In the genomic region with DNA sequence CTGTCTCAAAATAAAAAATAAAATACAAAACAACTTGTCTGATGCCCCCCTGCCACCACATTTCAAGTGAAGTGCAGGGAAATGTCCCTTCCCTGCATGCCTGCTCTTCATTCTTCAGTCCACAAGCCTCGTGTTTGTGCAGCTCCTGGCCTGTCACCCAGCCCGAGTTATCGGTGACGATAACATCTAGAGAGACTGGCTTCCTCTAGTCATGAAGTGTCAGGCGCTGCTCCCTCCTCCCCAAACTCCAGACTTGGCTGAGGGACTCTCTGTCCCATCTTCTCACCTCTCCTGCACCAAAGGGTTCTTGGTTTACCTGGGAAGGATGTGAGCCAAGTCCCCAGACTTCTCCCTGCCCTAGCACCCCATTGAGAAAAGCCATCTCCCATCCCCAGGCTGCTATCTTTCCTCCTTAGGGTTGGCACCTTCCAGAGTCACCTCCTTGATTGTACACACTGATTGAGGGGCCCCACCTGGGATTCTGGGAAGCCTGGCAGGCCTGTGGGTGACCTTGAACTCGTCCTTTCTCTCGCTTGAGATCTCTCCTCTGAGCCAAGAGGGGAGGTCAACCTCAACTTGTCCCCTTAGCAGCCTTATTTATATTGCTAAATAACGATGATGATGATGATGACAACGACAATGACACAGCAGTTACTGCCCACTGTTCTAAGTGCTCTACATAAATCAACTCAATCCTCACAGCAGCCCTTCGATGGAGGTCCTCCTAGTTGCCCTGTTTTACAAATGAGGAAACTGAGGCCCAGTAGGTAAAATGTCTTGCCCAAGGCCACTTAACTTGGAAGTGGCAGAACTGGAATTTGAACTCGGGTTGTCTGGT, we compare ENCODE assay signal across 1 cellular context.
TF ChIP-seq lines count a peak whose summit lies in the region.

No MANE protein-coding gene starts in this region.

TF ChIP-seq in K562, 482 proteins besides CTCF, POLR2A, EP300 and RAD21 (continues in another document):
- TF ChIP-seq NCOR1 (IDR thresholded peaks at IDR 0.05) (no peak), ZNF609 (CRISPR knock-in tag; IDR thresholded peaks at IDR 0.05; ENCODE audit: borderline replicate concordance) (no peak), ZFX (CRISPR knock-in tag; IDR thresholded peaks at IDR 0.05) (no peak), MEF2D (tag; conservative IDR thresholded peaks at IDR 0.05; ENCODE audit: low read depth) (no peak), SMAD1 (IDR thresholded peaks at IDR 0.05; ENCODE audit: low read depth, low read length, partially characterized antibody) (no peak), RBBP5 (IDR thresholded peaks at IDR 0.05; ENCODE audit: borderline replicate concordance, insufficient read depth, low read length, poor library complexity, severe bottlenecking) (no peak), SMAD2 (IDR thresholded peaks at IDR 0.05; ENCODE audit: low read depth, low read length) (no peak), PRPF4 (IDR thresholded peaks at IDR 0.05; ENCODE audit: insufficient read depth, low read depth, low read length, poor library complexity, severe bottlenecking) (no peak), TCFL5 (CRISPR knock-in tag; conservative IDR thresholded peaks at IDR 0.05) (no peak), CHD4 (IDR thresholded peaks at IDR 0.05; ENCODE audit: insufficient read depth, insufficient replicate concordance, low read depth, low read length, poor library complexity, severe bottlenecking) (peak; percentile 36), RHOXF2B (CRISPR knock-in tag; conservative IDR thresholded peaks at IDR 0.05) (no peak), ERF (CRISPR knock-in tag; IDR thresholded peaks at IDR 0.05) (no peak), SAP30 (IDR thresholded peaks at IDR 0.05; ENCODE audit: borderline replicate concordance, insufficient read depth, low read depth, low read length, poor library complexity, severe bottlenecking) (no peak), ZNF586 (CRISPR knock-in tag; conservative IDR thresholded peaks at IDR 0.05) (no peak), TAF15 (IDR thresholded peaks at IDR 0.05; ENCODE audit: low read depth, low read length) (no peak), ZNF395 (CRISPR knock-in tag; IDR thresholded peaks at IDR 0.05) (no peak), SIN3B (IDR thresholded peaks at IDR 0.05; ENCODE audit: low read depth) (no peak), MYC (IDR thresholded peaks at IDR 0.05; ENCODE audit: low read depth, low read length) (0 out of 2 replicates have a peak, but pooled peaks have one; percentile 37), MYC (CRISPR knock-in tag; IDR thresholded peaks at IDR 0.05; ENCODE audit: borderline replicate concordance, low read depth) (no peak), KLF1 (tag; IDR thresholded peaks at IDR 0.05) (no peak), ZNF449 (CRISPR knock-in tag; IDR thresholded peaks at IDR 0.05) (no peak), PBX2 (CRISPR knock-in tag; IDR thresholded peaks at IDR 0.05; ENCODE audit: low read depth) (no peak), PBX2 (tag; conservative IDR thresholded peaks at IDR 0.05; ENCODE audit: low read depth) (peak; percentile 82), ZNF212 (CRISPR knock-in tag; IDR thresholded peaks at IDR 0.05) (no peak), ZNF766 (CRISPR knock-in tag; conservative IDR thresholded peaks at IDR 0.05) (0 out of 2 replicates have a peak, but pooled peaks have one; percentile 16), ZKSCAN1 (IDR thresholded peaks at IDR 0.05; ENCODE audit: low read depth, low read length) (no peak)
- TF ChIP-seq, protein P1, sequence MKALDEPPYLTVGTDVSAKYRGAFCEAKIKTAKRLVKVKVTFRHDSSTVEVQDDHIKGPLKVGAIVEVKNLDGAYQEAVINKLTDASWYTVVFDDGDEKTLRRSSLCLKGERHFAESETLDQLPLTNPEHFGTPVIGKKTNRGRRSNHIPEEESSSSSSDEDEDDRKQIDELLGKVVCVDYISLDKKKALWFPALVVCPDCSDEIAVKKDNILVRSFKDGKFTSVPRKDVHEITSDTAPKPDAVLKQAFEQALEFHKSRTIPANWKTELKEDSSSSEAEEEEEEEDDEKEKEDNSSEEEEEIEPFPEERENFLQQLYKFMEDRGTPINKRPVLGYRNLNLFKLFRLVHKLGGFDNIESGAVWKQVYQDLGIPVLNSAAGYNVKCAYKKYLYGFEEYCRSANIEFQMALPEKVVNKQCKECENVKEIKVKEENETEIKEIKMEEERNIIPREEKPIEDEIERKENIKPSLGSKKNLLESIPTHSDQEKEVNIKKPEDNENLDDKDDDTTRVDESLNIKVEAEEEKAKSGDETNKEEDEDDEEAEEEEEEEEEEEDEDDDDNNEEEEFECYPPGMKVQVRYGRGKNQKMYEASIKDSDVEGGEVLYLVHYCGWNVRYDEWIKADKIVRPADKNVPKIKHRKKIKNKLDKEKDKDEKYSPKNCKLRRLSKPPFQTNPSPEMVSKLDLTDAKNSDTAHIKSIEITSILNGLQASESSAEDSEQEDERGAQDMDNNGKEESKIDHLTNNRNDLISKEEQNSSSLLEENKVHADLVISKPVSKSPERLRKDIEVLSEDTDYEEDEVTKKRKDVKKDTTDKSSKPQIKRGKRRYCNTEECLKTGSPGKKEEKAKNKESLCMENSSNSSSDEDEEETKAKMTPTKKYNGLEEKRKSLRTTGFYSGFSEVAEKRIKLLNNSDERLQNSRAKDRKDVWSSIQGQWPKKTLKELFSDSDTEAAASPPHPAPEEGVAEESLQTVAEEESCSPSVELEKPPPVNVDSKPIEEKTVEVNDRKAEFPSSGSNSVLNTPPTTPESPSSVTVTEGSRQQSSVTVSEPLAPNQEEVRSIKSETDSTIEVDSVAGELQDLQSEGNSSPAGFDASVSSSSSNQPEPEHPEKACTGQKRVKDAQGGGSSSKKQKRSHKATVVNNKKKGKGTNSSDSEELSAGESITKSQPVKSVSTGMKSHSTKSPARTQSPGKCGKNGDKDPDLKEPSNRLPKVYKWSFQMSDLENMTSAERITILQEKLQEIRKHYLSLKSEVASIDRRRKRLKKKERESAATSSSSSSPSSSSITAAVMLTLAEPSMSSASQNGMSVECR (CRISPR knock-in tag; IDR thresholded peaks at IDR 0.05): no peak
- TF ChIP-seq, protein P2, sequence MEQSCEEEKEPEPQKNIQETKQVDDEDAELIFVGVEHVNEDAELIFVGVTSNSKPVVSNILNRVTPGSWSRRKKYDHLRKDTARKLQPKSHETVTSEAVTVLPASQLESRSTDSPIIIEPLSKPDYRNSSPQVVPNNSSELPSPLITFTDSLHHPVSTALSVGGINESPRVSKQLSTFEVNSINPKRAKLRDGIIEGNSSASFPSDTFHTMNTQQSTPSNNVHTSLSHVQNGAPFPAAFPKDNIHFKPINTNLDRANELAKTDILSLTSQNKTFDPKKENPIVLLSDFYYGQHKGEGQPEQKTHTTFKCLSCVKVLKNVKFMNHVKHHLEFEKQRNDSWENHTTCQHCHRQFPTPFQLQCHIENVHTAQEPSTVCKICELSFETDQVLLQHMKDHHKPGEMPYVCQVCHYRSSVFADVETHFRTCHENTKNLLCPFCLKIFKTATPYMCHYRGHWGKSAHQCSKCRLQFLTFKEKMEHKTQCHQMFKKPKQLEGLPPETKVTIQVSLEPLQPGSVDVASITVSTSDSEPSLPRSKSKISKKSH (CRISPR knock-in tag; IDR thresholded peaks at IDR 0.05): no peak
- TF ChIP-seq, protein P3, sequence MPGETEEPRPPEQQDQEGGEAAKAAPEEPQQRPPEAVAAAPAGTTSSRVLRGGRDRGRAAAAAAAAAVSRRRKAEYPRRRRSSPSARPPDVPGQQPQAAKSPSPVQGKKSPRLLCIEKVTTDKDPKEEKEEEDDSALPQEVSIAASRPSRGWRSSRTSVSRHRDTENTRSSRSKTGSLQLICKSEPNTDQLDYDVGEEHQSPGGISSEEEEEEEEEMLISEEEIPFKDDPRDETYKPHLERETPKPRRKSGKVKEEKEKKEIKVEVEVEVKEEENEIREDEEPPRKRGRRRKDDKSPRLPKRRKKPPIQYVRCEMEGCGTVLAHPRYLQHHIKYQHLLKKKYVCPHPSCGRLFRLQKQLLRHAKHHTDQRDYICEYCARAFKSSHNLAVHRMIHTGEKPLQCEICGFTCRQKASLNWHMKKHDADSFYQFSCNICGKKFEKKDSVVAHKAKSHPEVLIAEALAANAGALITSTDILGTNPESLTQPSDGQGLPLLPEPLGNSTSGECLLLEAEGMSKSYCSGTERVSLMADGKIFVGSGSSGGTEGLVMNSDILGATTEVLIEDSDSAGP (CRISPR knock-in tag; IDR thresholded peaks at IDR 0.05): no peak
- TF ChIP-seq, protein P4, sequence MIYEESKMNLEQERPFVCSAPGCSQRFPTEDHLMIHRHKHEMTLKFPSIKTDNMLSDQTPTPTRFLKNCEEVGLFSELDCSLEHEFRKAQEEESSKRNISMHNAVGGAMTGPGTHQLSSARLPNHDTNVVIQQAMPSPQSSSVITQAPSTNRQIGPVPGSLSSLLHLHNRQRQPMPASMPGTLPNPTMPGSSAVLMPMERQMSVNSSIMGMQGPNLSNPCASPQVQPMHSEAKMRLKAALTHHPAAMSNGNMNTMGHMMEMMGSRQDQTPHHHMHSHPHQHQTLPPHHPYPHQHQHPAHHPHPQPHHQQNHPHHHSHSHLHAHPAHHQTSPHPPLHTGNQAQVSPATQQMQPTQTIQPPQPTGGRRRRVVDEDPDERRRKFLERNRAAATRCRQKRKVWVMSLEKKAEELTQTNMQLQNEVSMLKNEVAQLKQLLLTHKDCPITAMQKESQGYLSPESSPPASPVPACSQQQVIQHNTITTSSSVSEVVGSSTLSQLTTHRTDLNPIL (CRISPR knock-in tag; IDR thresholded peaks at IDR 0.05): no peak
